In the genomic region with DNA sequence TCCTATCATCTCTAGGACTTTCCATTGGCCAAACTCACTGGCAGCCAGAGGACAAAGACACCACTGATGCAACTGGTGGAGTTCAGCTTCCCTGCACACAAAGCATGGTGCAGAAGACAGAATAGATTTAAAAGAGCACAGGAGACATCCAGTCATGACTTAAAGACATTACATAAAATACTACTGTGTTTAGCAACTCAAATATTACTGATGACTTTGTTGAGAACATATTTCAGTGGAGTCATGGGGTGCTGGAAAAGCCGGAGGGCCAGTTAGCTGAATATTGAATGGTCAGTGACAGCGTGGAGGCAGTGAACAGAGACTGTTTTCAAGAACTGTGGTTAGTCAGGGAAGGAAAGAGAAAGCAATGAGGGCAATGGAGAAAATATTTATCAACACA, we compare ENCODE assay signal across 9 cellular contexts.
"Had no signal": no experiment of that assay in that cellular context is flagged by ENCODE, and none has a peak within 500 bp of the region (broad histone marks: within the 10 kb centered on the region; RNA-seq: fewer than 3 reads in every experiment).

No MANE protein-coding gene starts in this region.

- H3K4me1 Mint-ChIP-seq: GM23338 had no signal

- ATAC-seq: GM23338, HCT116 had no signal

- H3K9me3 Mint-ChIP-seq: GM23338, H9, HFFc6 had no signal

- H3K27ac ChIP-seq: GM23248 had no signal

- H3K4me1 ChIP-seq: HAP-1 had no signal

- H3K4me3 Mint-ChIP-seq: GM23338, H9, HFFc6 had no signal

- H3K36me3 ChIP-seq: HAP-1 had no signal

- H3K9me3 ChIP-seq: HAP-1 had no signal

- H3K4me3 ChIP-seq: GM23248, GM23338, HAP-1 had no signal

- DNase-seq: GM23248, GOT3, H7, H9, HCEC 1CT, HFFc6 had no signal

- H3K27ac Mint-ChIP-seq: GM23338, H9, HFFc6 had no signal
